In the genomic region with DNA sequence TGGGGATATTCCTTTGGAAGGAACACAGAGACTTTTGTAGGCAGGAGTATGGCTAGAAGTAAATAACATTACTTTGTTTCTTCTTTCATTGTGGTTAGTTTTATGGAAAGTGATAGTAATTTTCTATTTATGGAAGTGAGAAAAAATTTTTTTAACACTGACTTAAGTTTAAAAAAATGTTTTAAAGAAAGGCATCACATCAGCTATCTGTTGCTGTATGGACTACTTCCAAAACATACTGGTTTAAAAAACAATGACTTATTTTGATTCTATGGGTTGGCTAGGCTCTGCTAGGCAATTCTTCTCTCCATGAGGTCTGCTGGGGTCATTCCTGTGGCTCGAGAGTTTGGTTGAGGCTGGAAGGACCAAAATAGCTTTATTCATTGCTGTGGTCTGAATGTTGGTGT, we compare ENCODE assay signal across 15 cellular contexts. TPM values are rescaled to one million over a fixed set of nuclear protein-coding genes. Genes with fewer than 3 reads are reported as not detected.
DNase-seq lines count a peak whose midpoint lies in the region; ATAC-seq and TF ChIP-seq lines count a peak whose summit lies in the region.
"Had no signal": no experiment of that assay in that cellular context is flagged by ENCODE, and none has a peak within 500 bp of the region (broad histone marks: within the 10 kb centered on the region; RNA-seq: fewer than 3 reads in every experiment).

No MANE protein-coding gene starts in this region.

- TF ChIP-seq CTCF in chondrocyte (IDR thresholded peaks at IDR 0.05): no peak

- no peaks in the 10 kb centered on the region for H3K36me3 Mint-ChIP-seq in chondrocyte (ENCODE audit: low read depth)

- no peaks in the 10 kb centered on the region for H3K36me3 ChIP-seq in rectal smooth muscle tissue (ENCODE audit: control insufficient read depth, insufficient read depth, low read length)
- H3K36me3 ChIP-seq: left ventricle myocardium inferior, ovary had no signal

- peak; percentile 97 for DNase-seq in EH (ENCODE audit: low read depth)
- no peak for DNase-seq in chondrocyte (ENCODE audit: low spot score)
- no peak for DNase-seq in GOT3 (lab: John Stamatoyannopoulos, UW)
- DNase-seq in mucosa of gallbladder (ENCODE audit: low spot score): no peak
- no peak for DNase-seq in DMS153 (lab: John Stamatoyannopoulos, UW)
- DNase-seq: activated T-cell treated with anti-CD3 and anti-CD28 coated beads, Interleukin-2, amount 50 U/mL, for 1 hour; CD8-positive, alpha-beta T cell; foreskin keratinocyte; left ventricle myocardium inferior; ovary; stimulated activated CD4-positive, alpha-beta T cell treated with anti-CD3 and anti-CD28 coated beads, Interleukin-4, amount 100 ng/mL, for 1 hour had no signal

- H3K27me3 Mint-ChIP-seq in chondrocyte (ENCODE audit: low read depth): no peaks in the 10 kb centered on the region

- H3K4me1 ChIP-seq in rectal smooth muscle tissue (ENCODE audit: control insufficient read depth, insufficient read depth, low read length): peaks cover 39% of the 10 kb centered on the region

- H3K27ac ChIP-seq in rectal smooth muscle tissue (ENCODE audit: low read depth, low read length): peak overlapping the region; percentile 71
- H3K27ac ChIP-seq: foreskin keratinocyte had no signal

- H3K4me3 Mint-ChIP-seq in chondrocyte (ENCODE audit: unreplicated experiment): no peak overlapping the region
- H3K4me3 Mint-ChIP-seq: CD8-positive, alpha-beta T cell; WTC11 had no signal

- H3K27me3 ChIP-seq in rectal smooth muscle tissue (ENCODE audit: control insufficient read depth, insufficient read depth, low read length): no peaks in the 10 kb centered on the region
- H3K27me3 ChIP-seq: foreskin keratinocyte, ovary had no signal

- ATAC-seq in HG03342 (IDR thresholded peaks at IDR 0.05; ENCODE audit: unreplicated experiment): peak; percentile 42
- ATAC-seq in HG02588 (IDR thresholded peaks at IDR 0.05; ENCODE audit: unreplicated experiment): no peak
- ATAC-seq: CD8-positive, alpha-beta T cell; foreskin keratinocyte; WTC11 had no signal

- H3K4me1 Mint-ChIP-seq in chondrocyte (ENCODE audit: low read depth): peaks cover 79% of the 10 kb centered on the region

- H3K27ac Mint-ChIP-seq in chondrocyte (ENCODE audit: unreplicated experiment): peak overlapping the region; percentile 80
- H3K27ac Mint-ChIP-seq: CD8-positive, alpha-beta T cell; WTC11 had no signal

- no peak overlapping the region for H3K9ac ChIP-seq in rectal smooth muscle tissue (ENCODE audit: low read length)

- H3K4me3 ChIP-seq in rectal smooth muscle tissue (ENCODE audit: low read length): no peak overlapping the region
- H3K4me3 ChIP-seq: left ventricle myocardium inferior, ovary had no signal

- H3K9me3 Mint-ChIP-seq in chondrocyte (ENCODE audit: low read depth): peaks cover 14% of the 10 kb centered on the region

RNA-seq across cellular contexts. Expression of a gene that starts 31.7 kb away (rescaled TPM):
- total RNA-seq in chondrocyte (580 to 614 TPM (median 596 TPM) in 3 replicates), mucosa of gallbladder (137 TPM)
